In the genomic region with DNA sequence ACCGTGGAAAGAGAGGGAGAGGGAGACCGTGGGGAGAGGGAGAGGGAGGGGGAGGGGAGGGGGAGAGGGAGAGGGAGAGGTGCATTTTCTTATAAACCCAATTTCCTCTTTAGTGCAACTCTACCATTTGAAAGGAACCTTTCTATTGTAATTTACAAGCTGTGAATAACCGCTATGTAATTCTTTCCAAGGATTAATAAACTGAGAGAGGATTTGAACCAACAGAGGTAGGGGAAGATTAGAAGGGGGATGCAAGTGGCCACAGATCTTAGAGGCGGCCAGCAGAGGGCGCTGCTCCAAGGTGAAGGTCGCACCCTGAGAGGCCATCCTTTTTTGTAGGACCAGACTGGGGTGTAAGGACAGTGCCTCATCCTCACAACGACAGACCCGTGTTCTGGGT, we compare ENCODE assay signal across 8 cellular contexts. TPM values are rescaled to one million over a fixed set of nuclear protein-coding genes. Genes with fewer than 3 reads are reported as not detected.
DNase-seq lines count a peak whose midpoint lies in the region; ATAC-seq and TF ChIP-seq lines count a peak whose summit lies in the region.
"Not testable (repeated sequence)": the region's sequence is repeated elsewhere in the genome, so short reads cannot be mapped to it uniquely, and the experiment has no call there.

No MANE protein-coding gene starts in this region.

- H2AK9ac ChIP-seq in IMR-90 (replicated peaks; ENCODE audit: low read depth, low read length, poor library complexity): not testable (repeated sequence)

- TF ChIP-seq RAD21 in IMR-90 (IDR thresholded peaks at IDR 0.05; ENCODE audit: low read length): peak; percentile 34; the same call in 1 of the 2 replicates

- not testable (repeated sequence) for H2BK5ac ChIP-seq in IMR-90 (ENCODE audit: low read depth, low read length, poor library complexity, severe bottlenecking)

- TF ChIP-seq CTCF in IMR-90 (conservative IDR thresholded peaks at IDR 0.05; ENCODE audit: low read depth, low read length): peak; percentile 47
- peak; percentile 80 for TF ChIP-seq CTCF in PC-9 (conservative IDR thresholded peaks at IDR 0.05)
- peak; percentile 41 for TF ChIP-seq CTCF in thoracic aorta (IDR thresholded peaks at IDR 0.05)

- H3K4me1 ChIP-seq in IMR-90 (ENCODE audit: control insufficient read depth, insufficient read depth, low read length); PC-9 (replicated peaks; ENCODE audit: insufficient read depth); thoracic aorta (ENCODE audit: control insufficient read depth in 1 of 2, low read depth in 2 of 2): not testable (repeated sequence)

- H3K27ac ChIP-seq in IMR-90 (ENCODE audit: insufficient read depth, low read length); PC-9; thoracic aorta: not testable (repeated sequence)

- CTCF ChIA-PET in IMR-90 (lab: Yijun Ruan, JAX): interaction anchor here (0.6 kb wide), 1 partner anchor 24 kb away, joined by 7 read pairs; no protein-coding TSS in a partner anchor
- CTCF ChIA-PET in PC-9 (lab: Charles Lee): not testable (repeated sequence)

- in situ Hi-C loops in IMR-90 (cut with MboI; ENCODE audit: low sequenced_read_pairs): loop anchor here (25.0 kb wide), 1 partner anchor 666 kb away; no protein-coding TSS in a partner anchor
- in situ Hi-C loops in T47D (cut with HindIII; ENCODE audit: low pct_unique_long_range_greater_than_20kb, low sequenced_read_pairs): not testable (repeated sequence)

- H4K20me1 ChIP-seq in IMR-90 (ENCODE audit: insufficient read depth, low read length); PC-9 (ENCODE audit: insufficient read depth): not testable (repeated sequence)

- not testable (repeated sequence) for H3K36me3 ChIP-seq in IMR-90 (ENCODE audit: control insufficient read depth, insufficient read depth, low read length); PC-9 (ENCODE audit: low read depth); thoracic aorta

- DNase-seq in Daoy (ENCODE audit: low read depth) (peak; percentile 69), PC-9 (peak; percentile 44 to 45), T47D (ENCODE audit: low read depth in 1 of 2, low spot score in 1 of 2) (peak; percentile 77 to 79), hepatic stellate cell (ENCODE audit: low spot score) (peak; percentile 55), retina (peak; percentile 56)
- not testable (repeated sequence) for DNase-seq in IMR-90; thoracic aorta (ENCODE audit: low spot score)
- peak; percentile 86 to 88 for DNase-seq in activated CD4-positive, alpha-beta T cell treated with anti-CD3 and anti-CD28 coated beads, Interleukin-2, amount 50 U/mL, for 48 hours

- H3K79me2 ChIP-seq in PC-9 (ENCODE audit: low read depth): not testable (repeated sequence)

- not testable (repeated sequence) for H3K9me1 ChIP-seq in IMR-90 (ENCODE audit: insufficient read depth, low read length)

- H2BK120ac ChIP-seq in IMR-90 (ENCODE audit: low read depth, low read length): not testable (repeated sequence)

- H3K56ac ChIP-seq in IMR-90 (ENCODE audit: extremely low read depth, insufficient read depth, low read length): not testable (repeated sequence)

- not testable (repeated sequence) for H2BK20ac ChIP-seq in IMR-90 (ENCODE audit: low read depth, low read length)

- H3K9me2 ChIP-seq in PC-9 (ENCODE audit: insufficient read depth): not testable (repeated sequence)

- not testable (repeated sequence) for H2AFZ ChIP-seq in IMR-90 (replicated peaks; ENCODE audit: low read length, poor library complexity); PC-9

- not testable (repeated sequence) for BruUV-seq in IMR-90 (replicated peaks; lab: Mats Ljungman, UMichigan); PC-9 (replicated peaks; lab: Mats Ljungman, UMichigan)

- H3K14ac ChIP-seq in IMR-90 (replicated peaks; ENCODE audit: low read depth, low read length): not testable (repeated sequence)

- not testable (repeated sequence) for H3K79me1 ChIP-seq in IMR-90 (ENCODE audit: low read depth in 1 of 2, low read length in 2 of 2)

- not testable (repeated sequence) for H2AK5ac ChIP-seq in IMR-90 (ENCODE audit: low read depth, low read length)

- H3K4ac ChIP-seq in IMR-90 (ENCODE audit: low read depth, low read length): not testable (repeated sequence)

- ATAC-seq in IMR-90 (ENCODE audit: low read depth): peak; percentile 54
- ATAC-seq in thoracic aorta (ENCODE audit: insufficient number of reproducible peaks, low FRiP score, low read depth): not testable (repeated sequence)

- H4K91ac ChIP-seq in IMR-90 (ENCODE audit: insufficient read depth, low read depth, low read length): not testable (repeated sequence)

- POLR2A ChIA-PET in IMR-90 (lab: Charles Lee; ENCODE audit: unreplicated experiment); PC-9 (lab: Charles Lee; ENCODE audit: unreplicated experiment): not testable (repeated sequence)

- H3K9ac ChIP-seq in IMR-90 (ENCODE audit: low read depth, low read length): not testable (repeated sequence)

- H2BK15ac ChIP-seq in IMR-90 (ENCODE audit: low read depth, low read length): not testable (repeated sequence)

- H3K4me3 ChIP-seq in IMR-90 (ENCODE audit: insufficient read depth, low read depth, low read length); PC-9; thoracic aorta: not testable (repeated sequence)

- not testable (repeated sequence) for H3K18ac ChIP-seq in IMR-90 (ENCODE audit: low read depth, low read length)

- no CpG with 5 or more reads among the region's 8 CpGs for WGBS in IMR-90 (ENCODE audit: extremely low coverage in 2 of 2, insufficient read length in 1 of 2), 2 experiments

- H3K4me2 ChIP-seq in IMR-90 (ENCODE audit: low read depth, low read length); PC-9: not testable (repeated sequence)

- H3K9me3 ChIP-seq in IMR-90 (ENCODE audit: control insufficient read depth, insufficient read depth, low read length); PC-9 (ENCODE audit: insufficient read depth, low read depth); thoracic aorta: not testable (repeated sequence)

- not testable (repeated sequence) for H4K8ac ChIP-seq in IMR-90 (ENCODE audit: low read depth in 2 of 2, low read length in 2 of 2)

- not testable (repeated sequence) for H3K27me3 ChIP-seq in IMR-90 (ENCODE audit: control insufficient read depth, insufficient read depth, low read length); PC-9 (ENCODE audit: insufficient read depth, low read depth); thoracic aorta (replicated peaks; ENCODE audit: insufficient read depth)

- not testable (repeated sequence) for H3K23ac ChIP-seq in IMR-90 (ENCODE audit: low read depth, low read length)

- dilution Hi-C loops in IMR-90 (cut with HindIII; ENCODE audit: low sequenced_read_pairs, unreplicated experiment): not testable (repeated sequence)

- intact Hi-C loops in IMR-90 (cut with micrococcal nuclease); PC-9 (cut with micrococcal nuclease; ENCODE audit: unreplicated experiment): not testable (repeated sequence)

- H4K5ac ChIP-seq in IMR-90 (ENCODE audit: low read depth, low read length): not testable (repeated sequence)

- not testable (repeated sequence) for TF ChIP-seq POLR2A in IMR-90 (IDR thresholded peaks at IDR 0.05; ENCODE audit: low read depth, low read length)

- not testable (repeated sequence) for H3F3A ChIP-seq in PC-9 (ENCODE audit: insufficient read depth, low read depth)

TF ChIP-seq in IMR-90, 13 proteins besides CTCF, POLR2A, EP300 and RAD21:
- peak; percentile 37; the same call in 1 of the 2 replicates for TF ChIP-seq SMC3 (IDR thresholded peaks at IDR 0.05; ENCODE audit: low read depth, low read length)

RNA-seq across cellular contexts. Expression of a gene that starts 41.2 kb away (rescaled TPM):
- 0.11 and 0.86 TPM in 2 replicates for total RNA-seq in Daoy (2014; rRNA removed; shearing (Covaris generic))
- total RNA-seq in IMR-90 (2012; rRNA removed) (0.56 and 0.72 TPM in 2 replicates), PC-9 (2021) (1.3 and 1.8 TPM in 2 replicates), thoracic aorta (1 to 10 TPM; 2.2 to 3.4 TPM)
- polyA plus RNA-seq in IMR-90 (2012; rRNA removed): 0.59 and 0.91 TPM in 2 replicates
- polyA plus RNA-seq in IMR-90 (2012; cell fraction: cytosol; rRNA removed): 0.12 and 0.23 TPM in 2 replicates
- 0.47 and 1.4 TPM in 2 replicates for polyA plus RNA-seq in IMR-90 (2012; cell fraction: nucleus; rRNA removed; ENCODE audit: low replicate concordance)
